Comparison of ENCODE assay signal across 39 cellular contexts in genomic region chr1:1452882-1453281, GRCh38. TPM values are rescaled to one million over a fixed set of nuclear protein-coding genes. Genes with fewer than 3 reads are reported as not detected.
"Had no signal": no experiment of that assay in that cellular context is flagged by ENCODE, and none has a peak within 500 bp of the region (broad histone marks: within the 10 kb centered on the region; RNA-seq: fewer than 3 reads in every experiment).

No MANE protein-coding gene starts in this region.

- H3K36me3 Mint-ChIP-seq: activated CD4-positive, alpha-beta memory T cell treated with anti-CD3 and anti-CD28 coated beads for 36 hours; activated CD8-positive, alpha-beta memory T cell treated with anti-CD3 and anti-CD28 coated beads, Interleukin-2, amount 10 ng/mL, durations not matched to agents 7 days and 5 days; activated naive CD4-positive, alpha-beta T cell treated with anti-CD3 and anti-CD28 coated beads, Interleukin-2, amount 50 U/mL, for 24 hours; activated naive CD8-positive, alpha-beta T cell treated with anti-CD3 and anti-CD28 coated beads for 36 hours had no signal

- H3K27ac Mint-ChIP-seq: activated B cell treated with CpG ODN at 0.5 μM for 24 hours; activated CD4-positive, alpha-beta memory T cell treated with anti-CD3 and anti-CD28 coated beads for 36 hours; activated CD8-positive, alpha-beta memory T cell treated with anti-CD3 and anti-CD28 coated beads, Interleukin-2, amount 10 ng/mL, durations not matched to agents 7 days and 5 days; activated CD8-positive, alpha-beta T cell treated with anti-CD3 and anti-CD28 coated beads, Interleukin-2, amount 10 ng/mL, durations not matched to agents 7 days and 5 days; activated naive CD4-positive, alpha-beta T cell treated with anti-CD3 and anti-CD28 coated beads for 36 hours; activated naive CD4-positive, alpha-beta T cell treated with anti-CD3 and anti-CD28 coated beads, Interleukin-2, amount 50 U/mL, for 24 hours; activated naive CD8-positive, alpha-beta T cell treated with anti-CD3 and anti-CD28 coated beads for 36 hours; activated naive CD8-positive, alpha-beta T cell treated with anti-CD3 and anti-CD28 coated beads, Interleukin-2, amount 50 U/mL, for 24 hours; activated T-helper 1 cell treated with anti-CD3 and anti-CD28 coated beads, Interleukin-12 subunit alpha, Interleukin-12 subunit beta, Interleukin-2, Interleukin-4 antibody, amounts not matched to agents 30 ng/mL and 10 ng/mL and 1 ng/mL, durations not matched to agents 14 hours and 24 hours and 36 hours; activated T-helper 2 cell treated with anti-CD3 and anti-CD28 coated beads, Interferon-gamma antibody, Interleukin-2, Interleukin-4, amounts not matched to agents 10 μg/mL and 5 μg/mL and 100 μg/mL, durations not matched to agents 14 hours and 24 hours and 36 hours; effector memory CD8-positive, alpha-beta T cell had no signal

- FAIRE-seq: colon, TTC549 had no signal

- H3K4me3 Mint-ChIP-seq: activated B cell treated with CpG ODN at 0.5 μM for 24 hours; activated CD4-positive, alpha-beta memory T cell treated with anti-CD3 and anti-CD28 coated beads for 36 hours; activated CD8-positive, alpha-beta memory T cell treated with anti-CD3 and anti-CD28 coated beads, Interleukin-2, amount 10 ng/mL, durations not matched to agents 7 days and 5 days; activated CD8-positive, alpha-beta T cell treated with anti-CD3 and anti-CD28 coated beads, Interleukin-2, amount 10 ng/mL, durations not matched to agents 7 days and 5 days; activated naive CD4-positive, alpha-beta T cell treated with anti-CD3 and anti-CD28 coated beads for 36 hours; activated naive CD4-positive, alpha-beta T cell treated with anti-CD3 and anti-CD28 coated beads, Interleukin-2, amount 50 U/mL, for 24 hours; activated naive CD8-positive, alpha-beta T cell treated with anti-CD3 and anti-CD28 coated beads for 36 hours; activated naive CD8-positive, alpha-beta T cell treated with anti-CD3 and anti-CD28 coated beads, Interleukin-2, amount 50 U/mL, for 24 hours; activated T-helper 1 cell treated with anti-CD3 and anti-CD28 coated beads, Interleukin-12 subunit alpha, Interleukin-12 subunit beta, Interleukin-2, Interleukin-4 antibody, amounts not matched to agents 30 ng/mL and 10 ng/mL and 1 ng/mL, durations not matched to agents 14 hours and 24 hours and 36 hours; effector memory CD8-positive, alpha-beta T cell had no signal

- DNase-seq: activated B cell treated with CpG ODN at 0.5 μM for 24 hours; activated CD4-positive, alpha-beta memory T cell treated with anti-CD3 and anti-CD28 coated beads for 36 hours; activated CD4-positive, alpha-beta T cell treated with anti-CD3 and anti-CD28 coated beads for 48 hours; activated CD4-positive, alpha-beta T cell treated with anti-CD3 and anti-CD28 coated beads, Interleukin-2, amount 50 U/mL, for 1 hour; activated CD8-positive, alpha-beta memory T cell treated with anti-CD3 and anti-CD28 coated beads, Interleukin-2, amount 10 ng/mL, durations not matched to agents 7 days and 5 days; activated CD8-positive, alpha-beta memory T cell treated with anti-CD3 and anti-CD28 coated beads, Interleukin-2, amount 50 U/mL, for 4 hours; activated CD8-positive, alpha-beta T cell treated with anti-CD3 and anti-CD28 coated beads, Interleukin-2, amount 10 ng/mL, durations not matched to agents 7 days and 5 days; activated effector memory CD4-positive, alpha-beta T cell treated with anti-CD3 and anti-CD28 coated beads, Interleukin-2, amount 50 U/mL, for 16 hours; activated naive CD4-positive, alpha-beta T cell treated with anti-CD3 and anti-CD28 coated beads for 36 hours; activated naive CD8-positive, alpha-beta T cell treated with anti-CD3 and anti-CD28 coated beads for 36 hours; activated naive CD8-positive, alpha-beta T cell treated with anti-CD3 and anti-CD28 coated beads, Interleukin-2, amount 50 U/mL, for 24 hours; activated T-cell treated with anti-CD3 and anti-CD28 coated beads, Interleukin-2, amount 50 U/mL, for 1 hour; activated T-cell treated with anti-CD3 and anti-CD28 coated beads, Interleukin-2, amount 50 U/mL, for 48 hours; adrenal gland; amygdala; aorta; body of pancreas; caudate nucleus; cortex of kidney; dermis blood vessel endothelial cell; effector CD4-positive, alpha-beta T cell; effector memory CD8-positive, alpha-beta T cell; erythroblast; foreskin keratinocyte; gastrocnemius medialis; glutamatergic neuron; heart left ventricle; T-helper 2 cell; WERI-Rb-1 had no signal

- H3K9me3 Mint-ChIP-seq: activated B cell treated with CpG ODN at 0.5 μM for 24 hours; activated CD4-positive, alpha-beta memory T cell treated with anti-CD3 and anti-CD28 coated beads for 36 hours; activated naive CD4-positive, alpha-beta T cell treated with anti-CD3 and anti-CD28 coated beads for 36 hours; activated naive CD4-positive, alpha-beta T cell treated with anti-CD3 and anti-CD28 coated beads, Interleukin-2, amount 50 U/mL, for 24 hours; activated naive CD8-positive, alpha-beta T cell treated with anti-CD3 and anti-CD28 coated beads for 36 hours; activated naive CD8-positive, alpha-beta T cell treated with anti-CD3 and anti-CD28 coated beads, Interleukin-2, amount 50 U/mL, for 24 hours; activated T-helper 1 cell treated with anti-CD3 and anti-CD28 coated beads, Interleukin-12 subunit alpha, Interleukin-12 subunit beta, Interleukin-2, Interleukin-4 antibody, amounts not matched to agents 30 ng/mL and 10 ng/mL and 1 ng/mL, durations not matched to agents 14 hours and 24 hours and 36 hours; activated T-helper 2 cell treated with anti-CD3 and anti-CD28 coated beads, Interferon-gamma antibody, Interleukin-2, Interleukin-4, amounts not matched to agents 10 μg/mL and 5 μg/mL and 100 μg/mL, durations not matched to agents 14 hours and 24 hours and 36 hours; effector memory CD8-positive, alpha-beta T cell had no signal

- H3K9me3 ChIP-seq: adrenal gland, body of pancreas, esophagus muscularis mucosa, gastrocnemius medialis, heart left ventricle had no signal

- H3K36me3 ChIP-seq: adrenal gland, esophagus muscularis mucosa, gastrocnemius medialis, heart left ventricle, WERI-Rb-1 had no signal

- H3K27me3 ChIP-seq: adrenal gland, body of pancreas, gastrocnemius medialis, heart left ventricle had no signal

- H3K27ac ChIP-seq: adrenal gland, body of pancreas, esophagus muscularis mucosa, foreskin keratinocyte, gastrocnemius medialis, heart left ventricle, WERI-Rb-1 had no signal

- ATAC-seq: activated CD4-positive, CD25-positive, alpha-beta regulatory T cell treated with anti-CD3 and anti-CD28 coated beads, Interleukin-2, amount 50 U/mL, for 24 hours; activated CD8-positive, alpha-beta memory T cell treated with anti-CD3 and anti-CD28 coated beads, Interleukin-2, amount 10 ng/mL, durations not matched to agents 7 days and 5 days; activated CD8-positive, alpha-beta T cell treated with anti-CD3 and anti-CD28 coated beads, Interleukin-2, amount 10 ng/mL, durations not matched to agents 7 days and 5 days; activated naive CD8-positive, alpha-beta T cell treated with anti-CD3 and anti-CD28 coated beads, Interleukin-2, amount 50 U/mL, for 24 hours; body of pancreas; effector memory CD8-positive, alpha-beta T cell; foreskin keratinocyte; gastrocnemius medialis; heart left ventricle had no signal

- H3K27me3 Mint-ChIP-seq: activated B cell treated with CpG ODN at 0.5 μM for 24 hours; activated naive CD4-positive, alpha-beta T cell treated with anti-CD3 and anti-CD28 coated beads, Interleukin-2, amount 50 U/mL, for 24 hours; activated naive CD8-positive, alpha-beta T cell treated with anti-CD3 and anti-CD28 coated beads, Interleukin-2, amount 50 U/mL, for 24 hours had no signal

- H3K4me1 ChIP-seq: adrenal gland, body of pancreas, esophagus muscularis mucosa, foreskin keratinocyte, gastrocnemius medialis, heart left ventricle had no signal

- H3K4me1 Mint-ChIP-seq: activated B cell treated with CpG ODN at 0.5 μM for 24 hours; activated CD8-positive, alpha-beta memory T cell treated with anti-CD3 and anti-CD28 coated beads, Interleukin-2, amount 10 ng/mL, durations not matched to agents 7 days and 5 days; activated naive CD4-positive, alpha-beta T cell treated with anti-CD3 and anti-CD28 coated beads, Interleukin-2, amount 50 U/mL, for 24 hours; activated naive CD8-positive, alpha-beta T cell treated with anti-CD3 and anti-CD28 coated beads for 36 hours; activated naive CD8-positive, alpha-beta T cell treated with anti-CD3 and anti-CD28 coated beads, Interleukin-2, amount 50 U/mL, for 24 hours had no signal

- H3K4me3 ChIP-seq: adrenal gland, body of pancreas, esophagus muscularis mucosa, gastrocnemius medialis, heart left ventricle had no signal

RNA-seq across cellular contexts. Expression of gene VWA1, which starts 17.4 kb away (rescaled TPM):
- total RNA-seq: activated B cell treated with CpG ODN at 0.5 μM for 24 hours had no signal

RNA-seq across cellular contexts. Expression of gene ANKRD65, which starts 31.8 kb away (rescaled TPM):
- total RNA-seq: activated CD4-positive, alpha-beta memory T cell treated with anti-CD3 and anti-CD28 coated beads for 36 hours; activated CD8-positive, alpha-beta memory T cell treated with anti-CD3 and anti-CD28 coated beads for 36 hours; activated CD8-positive, alpha-beta memory T cell treated with anti-CD3 and anti-CD28 coated beads, Interleukin-2, amount 10 ng/mL, durations not matched to agents 7 days and 5 days; activated CD8-positive, alpha-beta T cell treated with anti-CD3 and anti-CD28 coated beads, Interleukin-2, amount 10 ng/mL, durations not matched to agents 7 days and 5 days; activated naive CD4-positive, alpha-beta T cell treated with anti-CD3 and anti-CD28 coated beads for 36 hours; activated naive CD8-positive, alpha-beta T cell treated with anti-CD3 and anti-CD28 coated beads for 36 hours; activated T-helper 2 cell treated with anti-CD3 and anti-CD28 coated beads, Interferon-gamma antibody, Interleukin-2, Interleukin-4, amounts not matched to agents 10 μg/mL and 5 μg/mL and 100 μg/mL, durations not matched to agents 14 hours and 24 hours and 36 hours; chondrocyte; T-helper 1 cell treated with Interleukin-12 subunit alpha and Interleukin-12 subunit beta and Interleukin-4 antibody, amounts not matched to agents 30 ng/mL and 1 ng/mL, for 36 hours had no signal
